ENCODE assay signal across 25 cellular contexts in genomic region chr20:46182271-46182670, GRCh38.
"Had no signal": no experiment of that assay in that cellular context is flagged by ENCODE, and none has a peak within 500 bp of the region (broad histone marks: within the 10 kb centered on the region; RNA-seq: fewer than 3 reads in every experiment).

No MANE protein-coding gene starts in this region.

- H3K4me1 ChIP-seq: esophagus muscularis mucosa, foreskin keratinocyte, gastroesophageal sphincter, heart left ventricle, psoas muscle, sigmoid colon, stomach, thyroid gland had no signal

- H2AFZ ChIP-seq: hepatocyte had no signal

- H3K27me3 ChIP-seq: ovary, thyroid gland had no signal

- H3K9me3 ChIP-seq: esophagus muscularis mucosa, gastroesophageal sphincter, heart left ventricle, ovary, psoas muscle, sigmoid colon, stomach, thyroid gland had no signal

- H3K4me2 ChIP-seq: hepatocyte had no signal

- H3K9me3 Mint-ChIP-seq: natural killer cell; neural crest cell; stimulated activated effector memory CD8-positive, alpha-beta T cell treated with anti-CD3 and anti-CD28 coated beads, Interleukin-12 subunit alpha, Interleukin-12 subunit beta, amount 100 ng/mL, for 72 hours had no signal

- H3K4me3 Mint-ChIP-seq: memory B cell; natural killer cell; neural crest cell; stimulated activated effector memory CD8-positive, alpha-beta T cell treated with anti-CD3 and anti-CD28 coated beads, Interleukin-12 subunit alpha, Interleukin-12 subunit beta, amount 100 ng/mL, for 72 hours had no signal

- H3K79me2 ChIP-seq: hepatocyte had no signal

- H3K36me3 Mint-ChIP-seq: natural killer cell; stimulated activated effector memory CD8-positive, alpha-beta T cell treated with anti-CD3 and anti-CD28 coated beads, Interleukin-12 subunit alpha, Interleukin-12 subunit beta, amount 100 ng/mL, for 72 hours had no signal

- H3K4me1 Mint-ChIP-seq: memory B cell; neural crest cell; stimulated activated effector memory CD8-positive, alpha-beta T cell treated with anti-CD3 and anti-CD28 coated beads, Interleukin-12 subunit alpha, Interleukin-12 subunit beta, amount 100 ng/mL, for 72 hours had no signal

- H3K36me3 ChIP-seq: esophagus muscularis mucosa, gastroesophageal sphincter, heart left ventricle, ovary, sigmoid colon, stomach, thyroid gland had no signal

- ATAC-seq: foreskin keratinocyte; gastroesophageal sphincter; heart left ventricle; left lobe of liver; natural killer cell; psoas muscle; right cardiac atrium; stimulated activated effector memory CD8-positive, alpha-beta T cell treated with anti-CD3 and anti-CD28 coated beads, Interleukin-12 subunit alpha, Interleukin-12 subunit beta, amount 100 ng/mL, for 72 hours had no signal

- H3K27ac Mint-ChIP-seq: memory B cell; natural killer cell; stimulated activated effector memory CD8-positive, alpha-beta T cell treated with anti-CD3 and anti-CD28 coated beads, Interleukin-12 subunit alpha, Interleukin-12 subunit beta, amount 100 ng/mL, for 72 hours had no signal

- H3K4me3 ChIP-seq: coronary artery, esophagus muscularis mucosa, gastroesophageal sphincter, heart left ventricle, hepatocyte, lung, ovary, psoas muscle, sigmoid colon, stomach, thyroid gland had no signal

- H3K27ac ChIP-seq: coronary artery, esophagus muscularis mucosa, foreskin keratinocyte, gastroesophageal sphincter, heart left ventricle, hepatocyte, ovary, psoas muscle, sigmoid colon, stomach, thyroid gland had no signal

- DNase-seq: dermis blood vessel endothelial cell; effector memory CD4-positive, alpha-beta T cell; foreskin keratinocyte; heart left ventricle; kidney; natural killer cell; ovary; psoas muscle; right cardiac atrium; sigmoid colon; stimulated activated CD4-positive, alpha-beta T cell treated with anti-CD3 and anti-CD28 coated beads, Interleukin-2, amount 100 ng/mL, for 24 hours; stimulated activated CD4-positive, alpha-beta T cell treated with anti-CD3 and anti-CD28 coated beads, Interleukin-4, amount 100 ng/mL, for 24 hours; stimulated activated naive CD4-positive, alpha-beta T cell treated with Interleukin-2 at 50 U/mL for 16 hours; stomach; thyroid gland; trophoblast cell had no signal
